ENCODE assay signal across 21 cellular contexts in the genomic region with DNA sequence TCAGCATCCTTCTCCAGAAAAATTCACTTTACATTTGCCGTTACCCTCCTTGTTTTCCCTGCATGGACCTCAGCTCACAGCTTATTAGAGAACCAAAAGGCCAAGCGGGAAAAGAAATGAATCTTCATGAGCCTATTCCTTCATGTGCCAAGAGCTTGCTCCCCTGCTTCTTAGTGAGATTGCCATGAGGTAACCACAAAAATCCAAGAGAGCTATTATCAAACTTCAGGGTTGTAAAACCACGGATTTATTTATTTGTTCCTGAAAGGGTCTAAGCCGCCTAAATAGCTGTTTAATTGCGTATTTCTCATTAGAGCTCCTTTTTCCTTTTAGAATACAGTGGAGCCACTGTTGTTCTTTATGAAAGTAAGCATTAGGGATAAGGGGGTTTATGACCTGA. TPM values are rescaled to one million over a fixed set of nuclear protein-coding genes. Genes with fewer than 3 reads are reported as not detected.
DNase-seq lines count a peak whose midpoint lies in the region; ATAC-seq, FAIRE-seq and TF ChIP-seq lines count a peak whose summit lies in the region.
"Had no signal": no experiment of that assay in that cellular context is flagged by ENCODE, and none has a peak within 500 bp of the region (broad histone marks: within the 10 kb centered on the region; RNA-seq: fewer than 3 reads in every experiment).

No MANE protein-coding gene starts in this region.

- H3K4me1 Mint-ChIP-seq in astrocyte (ENCODE audit: low read depth, unreplicated experiment): no peaks in the 10 kb centered on the region
- H3K4me1 Mint-ChIP-seq: B cell had no signal

- H3K27ac ChIP-seq in astrocyte (ENCODE audit: low read depth, low read length): no peak overlapping the region

- peaks cover 7% of the 10 kb centered on the region for H3K27me3 Mint-ChIP-seq in astrocyte (ENCODE audit: low read depth, unreplicated experiment)

- no peak overlapping the region for H3K4me2 ChIP-seq in astrocyte (ENCODE audit: low read length)

- ATAC-seq in GM19035 (IDR thresholded peaks at IDR 0.05; ENCODE audit: unreplicated experiment): no peak

- no peaks in the 10 kb centered on the region for H3K36me3 ChIP-seq in astrocyte (ENCODE audit: insufficient read depth, low read length)

- H3K27me3 ChIP-seq in astrocyte (ENCODE audit: insufficient read depth, low read length): peaks cover 2% of the 10 kb centered on the region

- H2AFZ ChIP-seq in astrocyte (ENCODE audit: low read depth, low read length): no peak overlapping the region

- no peak for FAIRE-seq in astrocyte (lab: Jason Lieb, UNC)

- DNase-seq in AG10803 (ENCODE audit: low read depth) (peak; percentile 32), DMS79 treated with DMSO at 0.1 percent for 48 hours (lab: John Stamatoyannopoulos, UW) (peak; percentile 21), astrocyte (ENCODE audit: low read depth) (peak; percentile 3), left kidney (ENCODE audit: low read depth, low spot score) (peak; percentile 27), NCI-H510A (lab: John Stamatoyannopoulos, UW) (no peak), SKM-1 (lab: John Stamatoyannopoulos, UW; ENCODE audit: unreplicated experiment) (no peak)
- DNase-seq: Calu3; CD4-positive, alpha-beta T cell; HFFc6; KG1; NCI-H1694 treated with DMSO at 0.1 percent for 48 hours; NCI-H2171; NCI-H446; NCI-H748 treated with DMSO at 0.1 percent for 48 hours; OCI-M1; SHP77 treated with DMSO at 0.1 percent for 48 hours had no signal

- no peaks in the 10 kb centered on the region for H3K9me3 ChIP-seq in astrocyte (ENCODE audit: insufficient read depth, low read depth, low read length)

- H3K9me3 Mint-ChIP-seq in astrocyte (ENCODE audit: unreplicated experiment): peaks cover 2% of the 10 kb centered on the region
- H3K9me3 Mint-ChIP-seq: CD4-positive, alpha-beta T cell; HFFc6 had no signal

- H3K79me2 ChIP-seq in astrocyte (ENCODE audit: insufficient read depth, low read length): no peaks in the 10 kb centered on the region

- no peaks in the 10 kb centered on the region for H4K20me1 ChIP-seq in astrocyte (ENCODE audit: insufficient read depth, low read length)

- TF ChIP-seq CTCF in AG10803 (conservative IDR thresholded peaks at IDR 0.05; ENCODE audit: low read length): no peak
- no peak for TF ChIP-seq CTCF in astrocyte (IDR thresholded peaks at IDR 0.05; ENCODE audit: insufficient read depth, low read depth, low read length)

- H3K9ac ChIP-seq in astrocyte (ENCODE audit: low read length): no peak overlapping the region

- H3K27ac Mint-ChIP-seq in astrocyte (ENCODE audit: unreplicated experiment): no peak overlapping the region
- H3K27ac Mint-ChIP-seq: B cell; CD4-positive, alpha-beta T cell; HFFc6 had no signal

- H3K36me3 Mint-ChIP-seq in astrocyte (ENCODE audit: low read depth, unreplicated experiment): no peaks in the 10 kb centered on the region

- H3K4me3 ChIP-seq in AG10803 (ENCODE audit: low read length) (no peak overlapping the region), astrocyte (ENCODE audit: insufficient read depth, low read depth, low read length) (no peak overlapping the region)

- H3K4me3 Mint-ChIP-seq in astrocyte (ENCODE audit: unreplicated experiment): no peak overlapping the region
- H3K4me3 Mint-ChIP-seq: B cell; CD4-positive, alpha-beta T cell; HFFc6 had no signal

- H3K4me1 ChIP-seq in astrocyte (ENCODE audit: insufficient read depth, low read length): no peaks in the 10 kb centered on the region

RNA-seq across cellular contexts. Expression of gene SRD5A2, which starts 58.0 kb away (rescaled TPM):
- not detected in 2 replicates for total RNA-seq in astrocyte
- total RNA-seq: B cell; Calu3; CD4-positive, alpha-beta T cell; Daoy; H4; HFFc6; RPMI7951 had no signal

Comparison
In these comparisons a context has a peak if more than half of its experiments do, and no peak if none do; other contexts are left out.
1. DNase-seq: peak in AG10803 (single experiment), DMS79 treated with DMSO at 0.1 percent for 48 hours (single experiment), astrocyte (single experiment) and left kidney (single experiment); none in NCI-H510A (single experiment) and SKM-1 (single experiment).